Comparison of ENCODE assay signal across 8 cellular contexts in the genomic region with DNA sequence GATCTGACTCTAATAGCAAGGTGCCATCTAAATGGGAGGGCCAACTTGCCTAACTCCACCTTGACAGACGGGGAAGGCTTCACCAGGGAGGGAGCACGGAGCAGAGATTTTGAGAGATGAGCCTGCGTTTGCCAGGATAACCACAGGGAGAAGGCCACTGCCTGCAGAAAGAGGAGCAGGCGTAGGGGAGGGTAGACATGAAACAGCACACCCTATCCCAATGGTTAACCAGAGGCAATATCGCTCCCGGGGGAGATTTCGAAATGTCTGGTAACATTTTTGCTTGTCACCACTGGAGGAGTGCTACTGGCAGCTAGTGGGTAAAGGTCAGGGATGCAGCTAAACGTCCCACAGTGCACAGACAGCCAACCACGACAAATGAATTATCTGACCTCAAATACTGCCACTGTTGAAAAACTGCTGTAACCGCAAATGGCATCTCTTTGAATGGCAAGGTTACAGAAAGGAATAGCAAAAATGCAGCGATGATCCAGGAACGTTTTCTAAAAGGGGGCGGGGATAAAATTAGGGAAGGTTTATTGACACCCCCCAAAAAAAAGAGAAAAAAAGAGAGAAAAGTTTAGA.
DNase-seq lines count a peak whose midpoint lies in the region; ATAC-seq, FAIRE-seq and TF ChIP-seq lines count a peak whose summit lies in the region.

No MANE protein-coding gene starts in this region.

- H3K27me3 ChIP-seq in mesenchymal stem cell (ENCODE audit: control insufficient read depth in 1 of 2, insufficient read depth in 1 of 2, low read length in 2 of 2): peaks cover 0 to 6% of the 10 kb centered on the region in 2 experiments

- WGBS in mesenchymal stem cell: 23% methylated on average over 12 of the region's 13 CpGs

- no peak overlapping the region for H2AK5ac ChIP-seq in mesenchymal stem cell (ENCODE audit: low read length, severe bottlenecking)

- H3K9me3 Mint-ChIP-seq in CD14-positive monocyte: peaks cover 8 to 32% (median 25%) of the 10 kb centered on the region in 7 donors

- H3K4me3 ChIP-seq in mesenchymal stem cell (ENCODE audit: insufficient read depth in 1 of 2, low read depth in 1 of 2, low read length in 2 of 2): peak overlapping the region in 1 of 2 experiments; percentile 49

- peak overlapping the region; percentile 8 for H2BK120ac ChIP-seq in mesenchymal stem cell (ENCODE audit: low read depth, low read length)

- H3K23ac ChIP-seq in mesenchymal stem cell (ENCODE audit: low read length in 2 of 2): no peak overlapping the region

- no peak overlapping the region for H3K4ac ChIP-seq in mesenchymal stem cell (ENCODE audit: low read depth in 1 of 2, low read length in 2 of 2)

- H3K27ac ChIP-seq in caudate nucleus (ENCODE audit: low read depth, low read length) (peak overlapping the region; percentile 13), mesenchymal stem cell (ENCODE audit: low read length, poor library complexity, severe bottlenecking) (no peak overlapping the region)

- no peak overlapping the region for H2BK15ac ChIP-seq in mesenchymal stem cell (ENCODE audit: low read depth, poor library complexity, severe bottlenecking)

- no peak overlapping the region for H3K14ac ChIP-seq in mesenchymal stem cell (ENCODE audit: low read length in 2 of 2)

- TF ChIP-seq CTCF in CD14-positive monocyte (IDR thresholded peaks at IDR 0.05): no peak

- peak overlapping the region in 1 of 2 experiments; percentile 70 for H3K18ac ChIP-seq in mesenchymal stem cell (ENCODE audit: low read depth in 1 of 2, low read length in 2 of 2)

- peaks cover 22% of the 10 kb centered on the region for H3K9me3 ChIP-seq in mesenchymal stem cell (ENCODE audit: control insufficient read depth, low read length)

- no peak overlapping the region for H4K8ac ChIP-seq in mesenchymal stem cell (ENCODE audit: low read length)

- H2AFZ ChIP-seq in mesenchymal stem cell (ENCODE audit: low read depth, low read length): no peak overlapping the region

- H3K79me1 ChIP-seq in mesenchymal stem cell (replicated peaks; ENCODE audit: low read length, poor library complexity, severe bottlenecking): no peaks in the 10 kb centered on the region

- no peak overlapping the region for H2BK12ac ChIP-seq in mesenchymal stem cell (ENCODE audit: low read length in 2 of 2)

- H3K27ac Mint-ChIP-seq in CD14-positive monocyte: peak overlapping the region; percentile 79 to 96 (median 91)

- no peaks in the 10 kb centered on the region for H3K36me3 ChIP-seq in mesenchymal stem cell (ENCODE audit: control insufficient read depth in 1 of 2, insufficient read depth in 2 of 2, low read depth in 1 of 2, low read length in 2 of 2)

- intact Hi-C loops in CD14-positive monocyte (cut with micrococcal nuclease): loop anchor here (5.0 kb wide), 3 partner anchors 178 to 478 kb away; no protein-coding TSS in a partner anchor

- no peak overlapping the region for H2BK5ac ChIP-seq in mesenchymal stem cell (ENCODE audit: low read depth, low read length, poor library complexity, severe bottlenecking)

- H3K36me3 Mint-ChIP-seq in CD14-positive monocyte: peaks cover 0 to 4% of the 10 kb centered on the region in 2 donors

- peaks cover 7% of the 10 kb centered on the region for H3K4me1 ChIP-seq in mesenchymal stem cell (ENCODE audit: control insufficient read depth, insufficient read depth, low read depth, low read length)

- no peak overlapping the region for H4K91ac ChIP-seq in mesenchymal stem cell (ENCODE audit: low read length)

- H3K4me1 Mint-ChIP-seq in CD14-positive monocyte: peaks cover 21% of the 10 kb centered on the region

- peaks cover 0 to 3% (median 1%) of the 10 kb centered on the region in 3 donors for H3K27me3 Mint-ChIP-seq in CD14-positive monocyte (ENCODE audit: low read depth in 3 of 3)

- ATAC-seq in GM18907 (IDR thresholded peaks at IDR 0.05; ENCODE audit: unreplicated experiment): peak; percentile 86
- peak; percentile 84 for ATAC-seq in HG03108 (IDR thresholded peaks at IDR 0.05; ENCODE audit: unreplicated experiment)

- peak; percentile 74 for DNase-seq in CD14-positive monocyte (ENCODE audit: low spot score)
- peak; percentile 22 for DNase-seq in RCC 7860 (ENCODE audit: low spot score)
- peak in 3 of 61 donors; percentile 3 to 8 (median 3) for DNase-seq in caudate nucleus (lab: John Stamatoyannopoulos, UW)
- DNase-seq in mesenchymal stem cell: peak; percentile 86
- DNase-seq in cortex of kidney (lab: John Stamatoyannopoulos, UW): no peak
- DNase-seq in foreskin melanocyte: no peak

- no peak for FAIRE-seq in RCC 7860 (lab: Jason Lieb, UNC)

- peak overlapping the region; percentile 70 for H3K9ac ChIP-seq in mesenchymal stem cell (ENCODE audit: low read length)

- peak overlapping the region; percentile 77 to 86 for H3K4me3 Mint-ChIP-seq in CD14-positive monocyte

- peak overlapping the region; percentile 10 for H3K4me2 ChIP-seq in mesenchymal stem cell (ENCODE audit: low read length, poor library complexity, severe bottlenecking)

Comparison
In these comparisons a context has a peak if more than half of its experiments do, and no peak if none do; other contexts are left out.
1. DNase-seq: peak in CD14-positive monocyte (single experiment), RCC 7860 (single experiment) and mesenchymal stem cell (single experiment); none in cortex of kidney (single experiment) and foreskin melanocyte (single experiment).